Comparison of ENCODE assay signal across 17 cellular contexts in the genomic region with DNA sequence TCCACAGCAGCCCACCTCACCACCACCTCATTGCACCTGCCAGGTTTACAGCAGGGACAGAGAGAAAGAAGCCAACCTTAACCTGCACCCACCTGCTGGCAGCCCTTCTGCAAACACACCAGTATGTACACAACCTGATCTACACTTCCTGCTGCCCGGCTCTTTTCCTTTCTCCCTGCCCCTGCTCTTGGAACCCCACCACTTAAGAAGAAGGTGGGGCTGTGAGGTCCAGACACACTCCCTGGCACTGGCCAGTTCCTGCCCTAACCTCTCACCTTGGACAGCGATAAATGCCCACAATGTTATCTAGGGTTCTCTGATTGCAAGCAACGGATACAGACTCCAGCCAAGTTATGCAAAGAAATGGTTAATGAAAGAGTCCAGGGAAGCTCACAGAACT. TPM values are rescaled to one million over a fixed set of nuclear protein-coding genes. Genes with fewer than 3 reads are reported as not detected.
A peak's percentile ranks its signal among the peaks of the same experiment; 100 is the strongest.
DNase-seq lines count a peak whose midpoint lies in the region; ATAC-seq and TF ChIP-seq lines count a peak whose summit lies in the region.
"Had no signal": no experiment of that assay in that cellular context is flagged by ENCODE, and none has a peak within 500 bp of the region (broad histone marks: within the 10 kb centered on the region; RNA-seq: fewer than 3 reads in every experiment).

No MANE protein-coding gene starts in this region.

- H3K4me1 ChIP-seq in PC-9 (replicated peaks; ENCODE audit: insufficient read depth) (no peaks in the 10 kb centered on the region), left ventricle myocardium inferior (no peaks in the 10 kb centered on the region), tibial nerve (no peaks in the 10 kb centered on the region)
- H3K4me1 ChIP-seq: body of pancreas, heart left ventricle had no signal

- 0 out of 2 replicates have a peak overlapping the region, but pooled peaks have one; percentile 5 for H3K4me2 ChIP-seq in PC-9

- H3K36me3 ChIP-seq in PC-9 (ENCODE audit: low read depth) (no peaks in the 10 kb centered on the region), left ventricle myocardium inferior (no peaks in the 10 kb centered on the region), tibial nerve (no peaks in the 10 kb centered on the region)
- H3K36me3 ChIP-seq: heart left ventricle had no signal

- TF ChIP-seq CTCF in PC-9 (conservative IDR thresholded peaks at IDR 0.05) = no peak
- no peak for TF ChIP-seq CTCF in left ventricle myocardium inferior (IDR thresholded peaks at IDR 0.05; ENCODE audit: borderline replicate concordance)
- TF ChIP-seq CTCF in tibial nerve (IDR thresholded peaks at IDR 0.05) = no peak

- peaks cover 68% of the 10 kb centered on the region for H3K27me3 ChIP-seq in PC-9 (ENCODE audit: insufficient read depth, low read depth)
- peaks cover 24% of the 10 kb centered on the region for H3K27me3 ChIP-seq in left ventricle myocardium inferior (ENCODE audit: low read depth)
- H3K27me3 ChIP-seq in tibial nerve = no peaks in the 10 kb centered on the region
- H3K27me3 ChIP-seq: body of pancreas had no signal

- no TSS peak for BruUV-seq in PC-9 (replicated peaks; lab: Mats Ljungman, UMichigan)

- intact Hi-C loops in PC-9 (cut with micrococcal nuclease; ENCODE audit: unreplicated experiment) (no loop called here), left ventricle myocardium inferior (cut with micrococcal nuclease) (no loop called here)

- POLR2A ChIA-PET in PC-9 (lab: Charles Lee; ENCODE audit: unreplicated experiment) = no interaction called here

- CTCF ChIA-PET in PC-9 (lab: Charles Lee) = no interaction called here

- H3K27ac ChIP-seq in PC-9 = no peak overlapping the region
- H3K27ac ChIP-seq in left ventricle myocardium inferior (replicated peaks) = no peak overlapping the region
- H3K27ac ChIP-seq in tibial nerve = no peak overlapping the region
- H3K27ac ChIP-seq: body of pancreas, heart left ventricle had no signal

- 43 to 44% methylated on average over 3 of the region's 3 CpGs for WGBS in tibial nerve, 2 donors

- no peaks in the 10 kb centered on the region for H3F3A ChIP-seq in PC-9 (ENCODE audit: insufficient read depth, low read depth)

- no peaks in the 10 kb centered on the region for H3K79me2 ChIP-seq in PC-9 (ENCODE audit: low read depth)

- no peaks in the 10 kb centered on the region for H3K9me2 ChIP-seq in PC-9 (ENCODE audit: insufficient read depth)

- H2AFZ ChIP-seq in PC-9 = no peak overlapping the region

- no peak overlapping the region for H3K4me3 ChIP-seq in PC-9
- H3K4me3 ChIP-seq in left ventricle myocardium inferior = no peak overlapping the region
- H3K4me3 ChIP-seq in tibial nerve = no peak overlapping the region
- H3K4me3 ChIP-seq: body of pancreas, heart left ventricle, lung had no signal

- no peak for TF ChIP-seq POLR2A in tibial nerve (IDR thresholded peaks at IDR 0.05)

- DNase-seq in GM03348 (ENCODE audit: low spot score) (peak; percentile 1), NCI-H2081 treated with DMSO at 0.1 percent for 48 hours (lab: John Stamatoyannopoulos, UW) (peak; percentile 34), PC-9 (no peak), mesenteric fat pad (ENCODE audit: low spot score) (peak; percentile 59), left ventricle myocardium inferior (no peak), tibial nerve (ENCODE audit: low spot score in 2 of 2) (no peak)
- DNase-seq: activated CD4-positive, CD25-positive, alpha-beta regulatory T cell; body of pancreas; GOT3; heart left ventricle; Kasumi-1; NCI-H1048; NCI-H226; T-helper 17 cell had no signal

- H3K9me3 ChIP-seq in PC-9 (ENCODE audit: insufficient read depth, low read depth) = no peaks in the 10 kb centered on the region
- no peaks in the 10 kb centered on the region for H3K9me3 ChIP-seq in left ventricle myocardium inferior (replicated peaks)
- no peaks in the 10 kb centered on the region for H3K9me3 ChIP-seq in tibial nerve
- H3K9me3 ChIP-seq: body of pancreas, heart left ventricle had no signal

- TF ChIP-seq EP300 in tibial nerve (IDR thresholded peaks at IDR 0.05) = no peak

- no peak for ATAC-seq in GM21390 (IDR thresholded peaks at IDR 0.05; ENCODE audit: unreplicated experiment)
- ATAC-seq: body of pancreas; heart left ventricle; stimulated activated memory B cell treated with anti-CD40 and anti-IgM and Interleukin-4, amounts not matched to agents 10 μg/mL and 1 μg/mL and 100 μg/mL, for 72 hours; T-helper 17 cell had no signal

- no peaks in the 10 kb centered on the region for H4K20me1 ChIP-seq in PC-9 (ENCODE audit: insufficient read depth)

RNA-seq across cellular contexts. Expression of a gene that starts 10.8 kb away (rescaled TPM):
- total RNA-seq in PC-9 (2021) = 15.2 and 15.6 TPM in 2 replicates
- 81.0 TPM for total RNA-seq in mesenteric fat pad
- total RNA-seq in left ventricle myocardium inferior = 5.7 TPM
- total RNA-seq in tibial nerve = 10 to 100 TPM; 20.5 to 33.5 (median 27.2) TPM

RNA-seq across cellular contexts. Expression of a gene that starts 53.1 kb away (rescaled TPM):
- total RNA-seq in PC-9 (2021) (17.5 and 27.3 TPM in 2 replicates), mesenteric fat pad (69.9 TPM), left ventricle myocardium inferior (62.2 TPM), tibial nerve (10 to 100 TPM; 48.8 to 96.4 (median 54.6) TPM)

Comparison
In these comparisons a context has a peak if more than half of its experiments do, and no peak if none do; other contexts are left out.
1. DNase-seq: peak in GM03348 (single experiment), NCI-H2081 treated with DMSO at 0.1 percent for 48 hours (single experiment) and mesenteric fat pad (single experiment); none in PC-9 (0 of 2), left ventricle myocardium inferior (single experiment) and tibial nerve (0 of 2).